Comparison of ENCODE assay signal across 22 cellular contexts in genomic region chr21:36596174-36596573, GRCh38.
"Had no signal": no experiment of that assay in that cellular context is flagged by ENCODE, and none has a peak within 500 bp of the region (broad histone marks: within the 10 kb centered on the region; RNA-seq: fewer than 3 reads in every experiment).

No MANE protein-coding gene starts in this region.

- H3K4me1 ChIP-seq: neural progenitor cell, parathyroid adenoma, psoas muscle, stomach, thyroid gland, tibial nerve, upper lobe of right lung, uterus had no signal

- H3K79me2 ChIP-seq: parathyroid adenoma had no signal

- H3K4me3 ChIP-seq: neural progenitor cell, ovary, psoas muscle, skin epidermis, stomach, thoracic aorta, thyroid gland, tibial nerve, upper lobe of right lung, uterus had no signal

- H3K4me2 ChIP-seq: neural progenitor cell had no signal

- H2AFZ ChIP-seq: neural progenitor cell, parathyroid adenoma had no signal

- H3K27ac ChIP-seq: neural progenitor cell, ovary, parathyroid adenoma, psoas muscle, skin epidermis, stomach, thoracic aorta, thyroid gland, tibial nerve, upper lobe of right lung, uterus had no signal

- H3K9ac ChIP-seq: neural progenitor cell, parathyroid adenoma had no signal

- H3K36me3 ChIP-seq: neural progenitor cell, ovary, stomach, thoracic aorta, thyroid gland, tibial nerve, upper lobe of right lung, uterus had no signal

- DNase-seq: naive thymus-derived CD4-positive, alpha-beta T cell; natural killer cell; occipital lobe; ovary; posterior cingulate gyrus; psoas muscle; right cardiac atrium; stimulated activated CD4-positive, alpha-beta T cell treated with anti-CD3 and anti-CD28 coated beads, Interleukin-15, amount 100 ng/mL, for 24 hours; stimulated activated CD4-positive, alpha-beta T cell treated with anti-CD3 and anti-CD28 coated beads, Interleukin-2, amount 100 ng/mL, for 24 hours; stimulated activated CD4-positive, alpha-beta T cell treated with anti-CD3 and anti-CD28 coated beads, Interleukin-2, amount 100 ng/mL, for 48 hours; stimulated activated CD4-positive, alpha-beta T cell treated with anti-CD3 and anti-CD28 coated beads, Interleukin-4, amount 100 ng/mL, for 24 hours; stimulated activated naive B cell treated with anti-CD40 and anti-IgM and Interleukin-4, amounts not matched to agents 10 μg/mL and 1 μg/mL and 100 μg/mL, for 72 hours; stimulated activated naive CD4-positive, alpha-beta T cell treated with Interleukin-2 at 50 U/mL for 16 hours; stomach; thyroid gland; upper lobe of right lung; uterus had no signal

- H3K9me3 ChIP-seq: ovary, psoas muscle, thoracic aorta, thyroid gland, upper lobe of right lung, uterus had no signal

- H3K27me3 ChIP-seq: neural progenitor cell, ovary, thyroid gland, tibial nerve, uterus had no signal
